Comparison of ENCODE assay signal across 11 cellular contexts in the genomic region with DNA sequence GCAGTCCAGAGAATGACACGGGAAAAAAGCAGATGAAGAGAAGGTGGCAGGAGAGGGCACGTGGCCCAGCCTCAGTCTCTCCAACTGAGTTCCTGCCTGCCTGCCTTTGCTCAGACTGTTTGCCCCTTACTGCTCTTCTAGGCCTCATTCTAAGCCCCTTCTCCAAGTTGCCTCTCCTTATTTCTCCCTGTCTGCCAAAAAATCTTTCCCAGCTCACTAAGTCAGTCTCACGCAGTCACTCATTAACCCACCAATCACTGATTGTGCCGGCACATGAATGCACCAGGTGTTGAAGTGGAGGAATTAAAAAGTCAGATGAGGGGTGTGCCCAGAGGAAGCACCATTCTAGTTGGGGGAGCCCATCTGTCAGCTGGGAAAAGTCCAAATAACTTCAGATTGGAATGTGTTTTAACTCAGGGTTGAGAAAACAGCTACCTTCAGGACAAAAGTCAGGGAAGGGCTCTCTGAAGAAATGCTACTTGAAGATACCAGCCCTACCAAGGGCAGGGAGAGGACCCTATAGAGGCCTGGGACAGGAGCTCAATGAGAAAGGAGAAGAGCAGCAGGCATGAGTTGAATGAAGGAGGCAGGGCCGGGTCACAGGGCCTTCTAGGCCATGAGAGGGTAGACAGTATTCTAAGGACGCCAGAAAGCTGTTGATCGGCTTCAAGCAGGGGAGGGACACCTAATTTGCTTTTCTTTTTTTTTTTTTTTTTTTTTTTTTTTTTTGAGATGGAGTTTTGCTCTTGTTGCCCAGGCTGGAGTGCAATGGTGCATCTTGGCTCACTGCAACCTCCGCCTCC. TPM values are rescaled to one million over a fixed set of nuclear protein-coding genes. Genes with fewer than 3 reads are reported as not detected.
DNase-seq lines count a peak whose midpoint lies in the region; ATAC-seq and TF ChIP-seq lines count a peak whose summit lies in the region.
"Had no signal": no experiment of that assay in that cellular context is flagged by ENCODE, and none has a peak within 500 bp of the region (broad histone marks: within the 10 kb centered on the region; RNA-seq: fewer than 3 reads in every experiment).

No MANE protein-coding gene starts in this region.

- 95% methylated on average over 7 of the region's 8 CpGs for WGBS in smooth muscle cell (ENCODE audit: low lambda C conversion rate)

- intact Hi-C loops in activated naive CD4-positive, alpha-beta T cell treated with anti-CD3 and anti-CD28 coated beads for 36 hours (cut with micrococcal nuclease): no loop called here

- peak overlapping the region; percentile 98 for H3K27ac Mint-ChIP-seq in activated naive CD4-positive, alpha-beta T cell treated with anti-CD3 and anti-CD28 coated beads for 36 hours
- peak overlapping the region; percentile 73 to 100 (median 94) for H3K27ac Mint-ChIP-seq in immature natural killer cell
- peak overlapping the region; percentile 94 for H3K27ac Mint-ChIP-seq in stimulated activated naive B cell treated with anti-CD40 and anti-IgM and Interleukin-4, amounts not matched to agents 10 μg/mL and 1 μg/mL and 100 μg/mL, for 72 hours

- no peaks in the 10 kb centered on the region for H3K9me3 ChIP-seq in smooth muscle cell (replicated peaks; ENCODE audit: low read depth)

- no peak for ATAC-seq in stimulated activated naive B cell treated with anti-CD40 and anti-IgM and Interleukin-4, amounts not matched to agents 10 μg/mL and 1 μg/mL and 100 μg/mL, for 72 hours (replicated peaks)
- ATAC-seq in GM21526 (IDR thresholded peaks at IDR 0.05; ENCODE audit: low FRiP score, unreplicated experiment): no peak

- peaks cover 7% of the 10 kb centered on the region for H3F3A ChIP-seq in smooth muscle cell (ENCODE audit: low read depth)

- TF ChIP-seq CTCF in smooth muscle cell (IDR thresholded peaks at IDR 0.05; ENCODE audit: borderline replicate concordance, insufficient read depth, poor library complexity, severe bottlenecking): no peak

- peaks cover 92% of the 10 kb centered on the region for H3K4me1 Mint-ChIP-seq in activated naive CD4-positive, alpha-beta T cell treated with anti-CD3 and anti-CD28 coated beads for 36 hours (ENCODE audit: low read depth)
- H3K4me1 Mint-ChIP-seq in immature natural killer cell: peaks cover 47 to 74% of the 10 kb centered on the region in 2 donors
- peaks cover 64 to 81% of the 10 kb centered on the region in 2 donors for H3K4me1 Mint-ChIP-seq in stimulated activated naive B cell treated with anti-CD40 and anti-IgM and Interleukin-4, amounts not matched to agents 10 μg/mL and 1 μg/mL and 100 μg/mL, for 72 hours

- peaks cover 23% of the 10 kb centered on the region for H3K4me1 ChIP-seq in smooth muscle cell (ENCODE audit: low read depth)

- peaks cover 96% of the 10 kb centered on the region for H3K36me3 Mint-ChIP-seq in activated naive CD4-positive, alpha-beta T cell treated with anti-CD3 and anti-CD28 coated beads for 36 hours (ENCODE audit: low read depth)
- H3K36me3 Mint-ChIP-seq in immature natural killer cell: peaks cover 23 to 40% (median 26%) of the 10 kb centered on the region in 3 donors
- H3K36me3 Mint-ChIP-seq in stimulated activated naive B cell treated with anti-CD40 and anti-IgM and Interleukin-4, amounts not matched to agents 10 μg/mL and 1 μg/mL and 100 μg/mL, for 72 hours: peaks cover 38 to 39% of the 10 kb centered on the region in 2 donors

- H3K4me3 Mint-ChIP-seq in activated naive CD4-positive, alpha-beta T cell treated with anti-CD3 and anti-CD28 coated beads for 36 hours: peak overlapping the region; percentile 67
- H3K4me3 Mint-ChIP-seq in immature natural killer cell: peak overlapping the region in 2 of 5 donors; percentile 18 to 56
- H3K4me3 Mint-ChIP-seq in stimulated activated naive B cell treated with anti-CD40 and anti-IgM and Interleukin-4, amounts not matched to agents 10 μg/mL and 1 μg/mL and 100 μg/mL, for 72 hours: peak overlapping the region in 1 of 2 donors; percentile 53

- no peak overlapping the region for H3K9ac ChIP-seq in smooth muscle cell (ENCODE audit: low read depth)

- H3K27ac ChIP-seq in smooth muscle cell (ENCODE audit: low read depth): no peak overlapping the region
- H3K27ac ChIP-seq: dorsolateral prefrontal cortex had no signal

- no peaks in the 10 kb centered on the region for H3K36me3 ChIP-seq in smooth muscle cell (ENCODE audit: low read depth)

- H3K4me2 ChIP-seq in smooth muscle cell: no peak overlapping the region

- no peaks in the 10 kb centered on the region for H3K79me2 ChIP-seq in smooth muscle cell (ENCODE audit: low read depth)

- H3K4me3 ChIP-seq in smooth muscle cell: no peak overlapping the region
- H3K4me3 ChIP-seq: dorsolateral prefrontal cortex had no signal

- CTCF ChIA-PET in activated naive CD4-positive, alpha-beta T cell treated with anti-CD3 and anti-CD28 coated beads for 36 hours (lab: Charles Lee): interaction anchor here (0.6 to 8.0 kb wide), 13 partner anchors 9 to 825 kb away, joined by 3 to 67 read pairs (median 3); no protein-coding TSS in a partner anchor

- H3K27me3 ChIP-seq in smooth muscle cell (ENCODE audit: low read depth): no peaks in the 10 kb centered on the region
- H3K27me3 ChIP-seq: dorsolateral prefrontal cortex had no signal

- H2AFZ ChIP-seq in smooth muscle cell (ENCODE audit: low read depth): no peak overlapping the region

- peak; percentile 41 for DNase-seq in activated naive CD4-positive, alpha-beta T cell treated with anti-CD3 and anti-CD28 coated beads for 36 hours
- DNase-seq in activated naive CD4-positive, alpha-beta T cell treated with Interleukin-2 at 50 U/mL for 16 hours: no peak
- DNase-seq in activated CD8-positive, alpha-beta memory T cell treated with anti-CD3 and anti-CD28 coated beads, Interleukin-2, amount 50 U/mL, for 48 hours: peak; percentile 56
- DNase-seq in immature natural killer cell (no peak), smooth muscle cell (lab: John Stamatoyannopoulos, UW; ENCODE audit: unreplicated experiment) (no peak), putamen (ENCODE audit: low spot score) (no peak)
- no peak for DNase-seq in stimulated activated naive B cell treated with anti-CD40 and anti-IgM and Interleukin-4, amounts not matched to agents 10 μg/mL and 1 μg/mL and 100 μg/mL, for 72 hours
- DNase-seq: activated gamma-delta T cell, dorsolateral prefrontal cortex, NCI-H1417 treated with DMSO at 0.1 percent for 48 hours had no signal

- H4K20me1 ChIP-seq in smooth muscle cell (ENCODE audit: low read depth): no peaks in the 10 kb centered on the region

- H3K27me3 Mint-ChIP-seq in activated naive CD4-positive, alpha-beta T cell treated with anti-CD3 and anti-CD28 coated beads for 36 hours (ENCODE audit: low read depth): no peaks in the 10 kb centered on the region
- peaks cover 0 to 3% (median 2%) of the 10 kb centered on the region in 3 donors for H3K27me3 Mint-ChIP-seq in immature natural killer cell (ENCODE audit: low read depth in 3 of 3)
- no peaks in the 10 kb centered on the region for H3K27me3 Mint-ChIP-seq in stimulated activated naive B cell treated with anti-CD40 and anti-IgM and Interleukin-4, amounts not matched to agents 10 μg/mL and 1 μg/mL and 100 μg/mL, for 72 hours

- H3K9me3 Mint-ChIP-seq in activated naive CD4-positive, alpha-beta T cell treated with anti-CD3 and anti-CD28 coated beads for 36 hours: no peaks in the 10 kb centered on the region
- no peaks in the 10 kb centered on the region for H3K9me3 Mint-ChIP-seq in immature natural killer cell
- no peaks in the 10 kb centered on the region for H3K9me3 Mint-ChIP-seq in stimulated activated naive B cell treated with anti-CD40 and anti-IgM and Interleukin-4, amounts not matched to agents 10 μg/mL and 1 μg/mL and 100 μg/mL, for 72 hours

RNA-seq across cellular contexts. Expression of a gene that starts 40.9 kb away (rescaled TPM):
- total RNA-seq in activated naive CD4-positive, alpha-beta T cell treated with anti-CD3 and anti-CD28 coated beads for 36 hours: 100 to 1,000 TPM; 219 to 226 TPM
- polyA plus RNA-seq in immature natural killer cell (100 to 1,000 TPM; 602 to 622 (median 602) TPM), smooth muscle cell (519 and 571 TPM in 2 replicates)
- 473 and 533 TPM in 2 replicates for total RNA-seq in smooth muscle cell

RNA-seq across cellular contexts. Expression of a gene that starts 50.0 kb away (rescaled TPM):
- total RNA-seq in activated naive CD4-positive, alpha-beta T cell treated with anti-CD3 and anti-CD28 coated beads for 36 hours: 10 to 100 TPM; 11.1 to 11.9 TPM
- 10 to 100 TPM; 16.2 to 37.5 (median 30.8) TPM for polyA plus RNA-seq in immature natural killer cell
- total RNA-seq in smooth muscle cell: 9.7 and 10.5 TPM in 2 replicates
- polyA plus RNA-seq in smooth muscle cell: 13.9 and 24.1 TPM in 2 replicates

Comparison
In these comparisons a context has a peak if more than half of its experiments do, and no peak if none do; other contexts are left out.
1. DNase-seq: peak in activated naive CD4-positive, alpha-beta T cell treated with anti-CD3 and anti-CD28 coated beads for 36 hours (single experiment) and activated CD8-positive, alpha-beta memory T cell treated with anti-CD3 and anti-CD28 coated beads, Interleukin-2, amount 50 U/mL, for 48 hours (single experiment); none in activated naive CD4-positive, alpha-beta T cell treated with Interleukin-2 at 50 U/mL for 16 hours (single experiment), immature natural killer cell (0 of 3), stimulated activated naive B cell treated with anti-CD40 and anti-IgM and Interleukin-4, amounts not matched to agents 10 μg/mL and 1 μg/mL and 100 μg/mL, for 72 hours (single experiment), smooth muscle cell (single experiment) and putamen (single experiment).
2. Peak in every context shown above with its lines, with median percentiles within 50 percentile points of each other: H3K27ac Mint-ChIP-seq.